In the genomic region with DNA sequence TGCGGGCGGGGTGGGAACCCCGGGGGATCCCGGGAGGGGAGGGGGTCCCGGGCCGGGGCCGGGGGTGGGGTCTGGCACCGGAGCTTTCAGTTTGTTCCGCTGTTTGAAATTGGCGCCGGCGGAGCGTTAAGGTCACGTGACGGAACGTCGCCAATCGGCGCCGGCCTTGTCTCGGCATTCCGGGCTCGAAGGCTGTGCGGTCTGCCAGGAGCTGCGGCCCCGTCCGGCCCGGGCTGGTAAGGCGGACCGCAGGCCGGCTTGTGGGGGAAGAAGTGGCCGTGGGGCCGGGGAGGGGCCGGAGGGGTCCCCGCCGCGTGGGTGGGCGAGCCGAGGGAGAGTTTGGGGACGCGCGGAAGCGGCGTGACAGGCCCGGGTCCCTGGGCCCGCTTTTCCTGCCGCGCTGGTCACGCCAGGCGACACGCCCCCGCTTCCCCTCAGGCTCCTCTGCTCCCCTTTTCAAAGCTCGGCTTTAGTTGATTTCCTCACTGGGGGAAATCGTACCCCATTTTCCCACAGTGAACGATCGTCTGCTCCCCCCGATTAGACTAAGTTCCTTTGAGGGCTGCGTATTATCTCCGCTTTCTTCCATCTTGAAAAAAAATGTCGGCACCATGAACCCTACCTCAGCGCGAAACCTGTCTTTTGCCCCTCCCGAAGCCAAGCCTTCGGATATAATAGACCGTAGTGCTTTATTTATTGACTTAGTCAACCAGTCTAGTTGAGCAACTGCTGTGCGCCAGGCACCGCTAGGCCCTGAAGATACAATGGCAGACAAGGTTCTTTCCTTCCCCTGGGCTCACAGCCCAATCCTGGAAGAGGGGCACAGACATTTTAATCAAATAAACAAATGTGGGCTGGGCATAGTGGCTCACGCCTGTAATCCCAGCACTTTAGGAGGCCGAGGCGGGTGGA, we compare ENCODE assay signal across 8 cellular contexts. TPM values are rescaled to one million over a fixed set of nuclear protein-coding genes. Genes with fewer than 3 reads are reported as not detected.
DNase-seq lines count a peak whose midpoint lies in the region; ATAC-seq and TF ChIP-seq lines count a peak whose summit lies in the region.

A gene with protein sequence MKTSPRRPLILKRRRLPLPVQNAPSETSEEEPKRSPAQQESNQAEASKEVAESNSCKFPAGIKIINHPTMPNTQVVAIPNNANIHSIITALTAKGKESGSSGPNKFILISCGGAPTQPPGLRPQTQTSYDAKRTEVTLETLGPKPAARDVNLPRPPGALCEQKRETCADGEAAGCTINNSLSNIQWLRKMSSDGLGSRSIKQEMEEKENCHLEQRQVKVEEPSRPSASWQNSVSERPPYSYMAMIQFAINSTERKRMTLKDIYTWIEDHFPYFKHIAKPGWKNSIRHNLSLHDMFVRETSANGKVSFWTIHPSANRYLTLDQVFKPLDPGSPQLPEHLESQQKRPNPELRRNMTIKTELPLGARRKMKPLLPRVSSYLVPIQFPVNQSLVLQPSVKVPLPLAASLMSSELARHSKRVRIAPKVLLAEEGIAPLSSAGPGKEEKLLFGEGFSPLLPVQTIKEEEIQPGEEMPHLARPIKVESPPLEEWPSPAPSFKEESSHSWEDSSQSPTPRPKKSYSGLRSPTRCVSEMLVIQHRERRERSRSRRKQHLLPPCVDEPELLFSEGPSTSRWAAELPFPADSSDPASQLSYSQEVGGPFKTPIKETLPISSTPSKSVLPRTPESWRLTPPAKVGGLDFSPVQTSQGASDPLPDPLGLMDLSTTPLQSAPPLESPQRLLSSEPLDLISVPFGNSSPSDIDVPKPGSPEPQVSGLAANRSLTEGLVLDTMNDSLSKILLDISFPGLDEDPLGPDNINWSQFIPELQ (minus strand): TSS at position 128 of the 912 bp plus-strand sequence. CDS start 2,696 bp downstream, outside the sequence.
A gene with protein sequence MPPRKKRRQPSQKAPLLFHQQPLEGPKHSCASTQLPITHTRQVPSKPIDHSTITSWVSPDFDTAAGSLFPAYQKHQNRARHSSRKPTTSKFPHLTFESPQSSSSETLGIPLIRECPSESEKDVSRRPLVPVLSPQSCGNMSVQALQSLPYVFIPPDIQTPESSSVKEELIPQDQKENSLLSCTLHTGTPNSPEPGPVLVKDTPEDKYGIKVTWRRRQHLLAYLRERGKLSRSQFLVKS (plus strand): TSS at position 177 of the 912 bp plus-strand sequence. CDS start 8,144 bp downstream, outside the sequence.

- H3K9me3 ChIP-seq in ectodermal cell (ENCODE audit: control insufficient read depth, low read length) = no peaks in the 10 kb centered on the region
- no peaks in the 10 kb centered on the region for H3K9me3 ChIP-seq in lung (ENCODE audit: control insufficient read depth in 2 of 2, insufficient read depth in 1 of 2, low read length in 1 of 2)

- peaks cover 54% of the 10 kb centered on the region for H3K36me3 Mint-ChIP-seq in activated CD8-positive, alpha-beta T cell treated with anti-CD3 and anti-CD28 coated beads, Interleukin-2, amount 10 ng/mL, durations not matched to agents 7 days and 5 days (ENCODE audit: low read depth)

- H3K27me3 Mint-ChIP-seq in activated CD8-positive, alpha-beta T cell treated with anti-CD3 and anti-CD28 coated beads, Interleukin-2, amount 10 ng/mL, durations not matched to agents 7 days and 5 days (ENCODE audit: low read depth) = no peaks in the 10 kb centered on the region

- H3K4me1 ChIP-seq in ectodermal cell (ENCODE audit: control insufficient read depth, insufficient read depth, low read length) (peaks cover 6% of the 10 kb centered on the region), lung (ENCODE audit: control insufficient read depth in 2 of 2, insufficient read depth in 2 of 2, low read length in 2 of 2) (peaks cover 5 to 6% of the 10 kb centered on the region in 2 donors)

- peaks cover 20% of the 10 kb centered on the region for H3K36me3 ChIP-seq in ectodermal cell (ENCODE audit: control insufficient read depth, insufficient read depth, low read length)
- no peaks in the 10 kb centered on the region for H3K36me3 ChIP-seq in lung (ENCODE audit: control insufficient read depth in 2 of 2, insufficient read depth in 2 of 2, low read length in 2 of 2)

- peak; percentile 78 for ATAC-seq in GM19438 (IDR thresholded peaks at IDR 0.05; ENCODE audit: low read depth, unreplicated experiment)
- ATAC-seq in activated CD8-positive, alpha-beta T cell treated with anti-CD3 and anti-CD28 coated beads, Interleukin-2, amount 10 ng/mL, durations not matched to agents 7 days and 5 days = peak; percentile 83
- ATAC-seq in lung (ENCODE audit: insufficient read depth, low FRiP score) = peak; percentile 89

- POLR2A ChIA-PET in activated CD8-positive, alpha-beta T cell treated with anti-CD3 and anti-CD28 coated beads, Interleukin-2, amount 10 ng/mL, durations not matched to agents 7 days and 5 days (lab: Charles Lee) = interaction anchor here (0.6 to 1.6 kb wide), 21 partner anchors 8 to 874 kb away, joined by 3 to 21 read pairs (median 4); a partner anchor contains a TSS

- CTCF ChIA-PET in activated CD8-positive, alpha-beta T cell treated with anti-CD3 and anti-CD28 coated beads, Interleukin-2, amount 10 ng/mL, durations not matched to agents 7 days and 5 days (lab: Charles Lee) = interaction anchor here (0.6 to 1.7 kb wide), 7 partner anchors 8 to 32 kb away, joined by 4 to 8 read pairs (median 5); no protein-coding TSS in a partner anchor

- no peaks in the 10 kb centered on the region for H3K9me3 Mint-ChIP-seq in activated CD8-positive, alpha-beta T cell treated with anti-CD3 and anti-CD28 coated beads, Interleukin-2, amount 10 ng/mL, durations not matched to agents 7 days and 5 days (ENCODE audit: insufficient read depth)

- H3K4me1 Mint-ChIP-seq in activated CD8-positive, alpha-beta T cell treated with anti-CD3 and anti-CD28 coated beads, Interleukin-2, amount 10 ng/mL, durations not matched to agents 7 days and 5 days (ENCODE audit: low read depth) = peaks cover 44% of the 10 kb centered on the region

- DNase-seq in CD1c-positive myeloid dendritic cell (ENCODE audit: extremely low spot score) (peak; percentile 91), HK-2 (ENCODE audit: unreplicated experiment) (peak; percentile 92), NCI-H82 (lab: John Stamatoyannopoulos, UW) (peak; percentile 92), lung (ENCODE audit: low spot score) (peak; percentile 91)
- peak; percentile 92 for DNase-seq in activated CD8-positive, alpha-beta T cell treated with anti-CD3 and anti-CD28 coated beads, Interleukin-2, amount 10 ng/mL, durations not matched to agents 7 days and 5 days
- DNase-seq in stimulated activated CD4-positive, alpha-beta T cell treated with anti-CD3 and anti-CD28 coated beads, TNF-alpha, amount 100 ng/mL, for 24 hours (ENCODE audit: low read depth in 3 of 3) = peak; percentile 73 to 85 (median 75)

- WGBS in ectodermal cell, 2 experiments = 1% methylated on average over 70 of the region's 70 CpGs
- 0 to 1% methylated on average over 66 to 70 of the region's 70 CpGs for WGBS in lung, 2 donors

- H3K4me3 ChIP-seq in ectodermal cell (ENCODE audit: insufficient read depth, low read depth, low read length) (peak within 1 kb of the TSS; percentile 98), lung (peak within 1 kb of the TSS; percentile 80)

- H3K27ac ChIP-seq in ectodermal cell (ENCODE audit: insufficient read depth, low read depth, low read length, poor library complexity, severe bottlenecking) (peak within 1 kb of the TSS; percentile 85), lung (ENCODE audit: low read depth in 1 of 2, low read length in 1 of 2) (peak within 1 kb of the TSS; percentile 58 to 97)

- peak within 1 kb of the TSS; percentile 86 for H3K4me3 Mint-ChIP-seq in activated CD8-positive, alpha-beta T cell treated with anti-CD3 and anti-CD28 coated beads, Interleukin-2, amount 10 ng/mL, durations not matched to agents 7 days and 5 days

- peak within 1 kb of the TSS; percentile 97 for H3K27ac Mint-ChIP-seq in activated CD8-positive, alpha-beta T cell treated with anti-CD3 and anti-CD28 coated beads, Interleukin-2, amount 10 ng/mL, durations not matched to agents 7 days and 5 days

- H3K27me3 ChIP-seq in ectodermal cell (ENCODE audit: control insufficient read depth, insufficient read depth, low read length, poor library complexity, severe bottlenecking) (no peaks in the 10 kb centered on the region), lung (ENCODE audit: control insufficient read depth, insufficient read depth) (no peaks in the 10 kb centered on the region)

- TF ChIP-seq CTCF in lung (IDR thresholded peaks at IDR 0.05; ENCODE audit: control extremely low read depth, extremely low read depth) = no peak

RNA-seq across cellular contexts. Expression of the first gene that starts in this region (rescaled TPM):
- total RNA-seq in activated CD8-positive, alpha-beta T cell treated with anti-CD3 and anti-CD28 coated beads, Interleukin-2, amount 10 ng/mL, durations not matched to agents 7 days and 5 days = 100 to 1,000 TPM; 138 to 142 TPM
- polyA plus RNA-seq in ectodermal cell (2013, experiment 1 of 4) = 105 TPM
- polyA plus RNA-seq in ectodermal cell (2013, experiment 2 of 4) = 94.1 TPM
- polyA plus RNA-seq in ectodermal cell (2013, experiment 3 of 4) = 76.6 TPM
- 74.5 TPM for polyA plus RNA-seq in ectodermal cell (2013, experiment 4 of 4)
- total RNA-seq in lung = 1 to 10 TPM; 3.3 to 4.0 TPM
- polyA plus RNA-seq in lung = 1 to 10 TPM; 1.6 to 3.1 TPM

RNA-seq across cellular contexts. Expression of the second gene that starts in this region (rescaled TPM):
- total RNA-seq in activated CD8-positive, alpha-beta T cell treated with anti-CD3 and anti-CD28 coated beads, Interleukin-2, amount 10 ng/mL, durations not matched to agents 7 days and 5 days = 10 to 100 TPM; 56.9 to 65.9 TPM
- polyA plus RNA-seq in ectodermal cell (2013, experiment 1 of 4) = 73.4 TPM
- polyA plus RNA-seq in ectodermal cell (2013, experiment 2 of 4) = 64.1 TPM
- polyA plus RNA-seq in ectodermal cell (2013, experiment 3 of 4) = 74.3 TPM
- 69.4 TPM for polyA plus RNA-seq in ectodermal cell (2013, experiment 4 of 4)
- total RNA-seq in lung = 10 to 100 TPM; 14.2 to 16.3 TPM
- polyA plus RNA-seq in lung = 10 to 100 TPM; 11.0 to 19.0 TPM

Comparison
In these comparisons a context has a peak if more than half of its experiments do, and no peak if none do; other contexts are left out.
1. Peak in every context shown above with its lines: DNase-seq, ATAC-seq, H3K4me3 ChIP-seq and H3K27ac ChIP-seq.
2. RNA of the first gene that starts in this region (total RNA-seq): 138 to 142 TPM in activated CD8-positive, alpha-beta T cell treated with anti-CD3 and anti-CD28 coated beads, Interleukin-2, amount 10 ng/mL, durations not matched to agents 7 days and 5 days; 3.3 to 4.0 TPM in lung; every median in the first group is over 10 times any median in the second.